27 cellular contexts compared by ENCODE assay signal in the genomic region with DNA sequence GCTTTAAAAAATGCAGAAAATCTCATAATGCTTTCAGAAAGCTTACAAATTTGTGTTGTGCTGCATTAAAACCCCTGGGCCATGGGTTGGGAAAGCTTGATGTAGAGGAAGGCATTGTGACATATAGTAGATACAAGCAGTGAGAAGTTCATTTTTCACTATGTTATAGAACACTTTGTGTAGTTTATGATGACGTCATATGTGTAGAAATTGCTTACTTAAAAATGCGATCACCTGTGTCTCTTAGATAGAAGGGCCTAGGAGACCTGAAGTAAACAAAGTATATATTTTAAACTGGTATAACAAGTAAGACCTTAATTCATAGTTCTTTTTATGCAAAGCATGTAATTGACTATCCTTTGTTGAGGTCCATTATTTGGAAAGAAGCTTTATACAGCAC.
"Had no signal": no experiment of that assay in that cellular context is flagged by ENCODE, and none has a peak within 500 bp of the region (broad histone marks: within the 10 kb centered on the region; RNA-seq: fewer than 3 reads in every experiment).

No MANE protein-coding gene starts in this region.

- H3K9me3 Mint-ChIP-seq: activated CD4-positive, alpha-beta memory T cell treated with anti-CD3 and anti-CD28 coated beads for 36 hours; activated CD4-positive, alpha-beta T cell treated with anti-CD3 and anti-CD28 coated beads, Interleukin-2, amount 10 ng/mL, durations not matched to agents 24 days and 14 days; activated naive CD8-positive, alpha-beta T cell treated with anti-CD3 and anti-CD28 coated beads, Interleukin-2, amount 10 ng/mL, durations not matched to agents 7 days and 5 days; activated T-cell treated with anti-CD3 and anti-CD28 coated beads, Interleukin-2, amount 50 U/mL, for 24 hours; activated T-helper 17 cell treated with anti-CD3 and anti-CD28 coated beads, Interleukin-2, amount 50 U/mL, for 72 hours; brain; naive thymus-derived CD8-positive, alpha-beta T cell; neural progenitor cell had no signal

- H3K27me3 Mint-ChIP-seq: activated CD4-positive, alpha-beta memory T cell treated with anti-CD3 and anti-CD28 coated beads for 36 hours; activated CD4-positive, alpha-beta T cell treated with anti-CD3 and anti-CD28 coated beads, Interleukin-2, amount 10 ng/mL, durations not matched to agents 24 days and 14 days; activated naive CD8-positive, alpha-beta T cell treated with anti-CD3 and anti-CD28 coated beads, Interleukin-2, amount 10 ng/mL, durations not matched to agents 7 days and 5 days; activated T-cell treated with anti-CD3 and anti-CD28 coated beads, Interleukin-2, amount 50 U/mL, for 24 hours; activated T-helper 17 cell treated with anti-CD3 and anti-CD28 coated beads, Interleukin-2, amount 50 U/mL, for 72 hours; brain; naive thymus-derived CD8-positive, alpha-beta T cell had no signal

- H3K4me3 ChIP-seq: ascending aorta, cardiac muscle cell, coronary artery, dorsolateral prefrontal cortex, gastroesophageal sphincter, neural progenitor cell, psoas muscle, spleen, testis, transverse colon had no signal

- H3K27ac Mint-ChIP-seq: activated CD4-positive, alpha-beta memory T cell treated with anti-CD3 and anti-CD28 coated beads for 36 hours; activated CD4-positive, alpha-beta T cell treated with anti-CD3 and anti-CD28 coated beads, Interleukin-2, amount 10 ng/mL, durations not matched to agents 24 days and 14 days; activated naive CD8-positive, alpha-beta T cell treated with anti-CD3 and anti-CD28 coated beads, Interleukin-2, amount 10 ng/mL, durations not matched to agents 7 days and 5 days; activated T-cell treated with anti-CD3 and anti-CD28 coated beads, Interleukin-2, amount 50 U/mL, for 24 hours; neural progenitor cell had no signal

- H3K36me3 Mint-ChIP-seq: brain, neural progenitor cell had no signal

- H3K36me3 ChIP-seq: ascending aorta, cardiac muscle cell, gastroesophageal sphincter, neural progenitor cell, transverse colon had no signal

- ATAC-seq: activated T-helper 17 cell treated with anti-CD3 and anti-CD28 coated beads, Interleukin-2, amount 50 U/mL, for 72 hours; gastroesophageal sphincter; left cardiac atrium; naive thymus-derived CD8-positive, alpha-beta T cell; psoas muscle had no signal

- DNase-seq: activated CD4-positive, alpha-beta memory T cell treated with anti-CD3 and anti-CD28 coated beads for 36 hours; activated CD4-positive, alpha-beta T cell treated with anti-CD3 and anti-CD28 coated beads, Interleukin-2, amount 10 ng/mL, durations not matched to agents 24 days and 14 days; activated CD4-positive, CD25-positive, alpha-beta regulatory T cell treated with anti-CD3 and anti-CD28 coated beads, Interleukin-2, amount 50 U/mL, for 72 hours; activated CD8-positive, alpha-beta memory T cell treated with anti-CD3 and anti-CD28 coated beads, Interleukin-2, amount 50 U/mL, for 48 hours; activated naive CD8-positive, alpha-beta T cell treated with anti-CD3 and anti-CD28 coated beads, Interleukin-2, amount 10 ng/mL, durations not matched to agents 7 days and 5 days; activated T-cell treated with anti-CD3 and anti-CD28 coated beads, Interleukin-2, amount 50 U/mL, for 24 hours; dorsolateral prefrontal cortex; effector memory CD4-positive, alpha-beta T cell; hippocampal formation; left cardiac atrium; mammary epithelial cell; midbrain; naive thymus-derived CD8-positive, alpha-beta T cell; occipital lobe; psoas muscle; spleen; stimulated activated naive CD4-positive, alpha-beta T cell treated with Interleukin-2 at 50 U/mL for 16 hours; T-helper 2 cell; testis; transverse colon had no signal

- H3K4me3 Mint-ChIP-seq: activated CD4-positive, alpha-beta memory T cell treated with anti-CD3 and anti-CD28 coated beads for 36 hours; activated CD4-positive, alpha-beta T cell treated with anti-CD3 and anti-CD28 coated beads, Interleukin-2, amount 10 ng/mL, durations not matched to agents 24 days and 14 days; activated naive CD8-positive, alpha-beta T cell treated with anti-CD3 and anti-CD28 coated beads, Interleukin-2, amount 10 ng/mL, durations not matched to agents 7 days and 5 days; activated T-cell treated with anti-CD3 and anti-CD28 coated beads, Interleukin-2, amount 50 U/mL, for 24 hours; activated T-helper 17 cell treated with anti-CD3 and anti-CD28 coated beads, Interleukin-2, amount 50 U/mL, for 72 hours; brain; neural progenitor cell had no signal

- H3K27me3 ChIP-seq: ascending aorta, cardiac muscle cell, dorsolateral prefrontal cortex, gastroesophageal sphincter, neural progenitor cell, spleen, testis, transverse colon had no signal
